ENCODE assay signal across 2 cellular contexts in genomic region chr5:116545465-116545864, GRCh38.
TF ChIP-seq lines count a peak whose summit lies in the region.

No MANE protein-coding gene starts in this region.

TF ChIP-seq in K562, 482 proteins besides CTCF, POLR2A, EP300 and RAD21:
- peak; percentile 83 for TF ChIP-seq ZNF561 (CRISPR knock-in tag; conservative IDR thresholded peaks at IDR 0.05)
- TF ChIP-seq CBX3 (IDR thresholded peaks at IDR 0.05; ENCODE audit: borderline replicate concordance in 1 of 2, low read length in 2 of 2) = peak in 1 of 2 experiments; percentile 38; a peak in 1 of 3 replicates

TF ChIP-seq in HepG2, 621 proteins besides CTCF, POLR2A, EP300 and RAD21:
- TF ChIP-seq ZNF562 (CRISPR knock-in tag; IDR thresholded peaks at IDR 0.05; ENCODE audit: borderline replicate concordance) = peak; percentile 97
